1 cellular context compared by ENCODE assay signal in the genomic region with DNA sequence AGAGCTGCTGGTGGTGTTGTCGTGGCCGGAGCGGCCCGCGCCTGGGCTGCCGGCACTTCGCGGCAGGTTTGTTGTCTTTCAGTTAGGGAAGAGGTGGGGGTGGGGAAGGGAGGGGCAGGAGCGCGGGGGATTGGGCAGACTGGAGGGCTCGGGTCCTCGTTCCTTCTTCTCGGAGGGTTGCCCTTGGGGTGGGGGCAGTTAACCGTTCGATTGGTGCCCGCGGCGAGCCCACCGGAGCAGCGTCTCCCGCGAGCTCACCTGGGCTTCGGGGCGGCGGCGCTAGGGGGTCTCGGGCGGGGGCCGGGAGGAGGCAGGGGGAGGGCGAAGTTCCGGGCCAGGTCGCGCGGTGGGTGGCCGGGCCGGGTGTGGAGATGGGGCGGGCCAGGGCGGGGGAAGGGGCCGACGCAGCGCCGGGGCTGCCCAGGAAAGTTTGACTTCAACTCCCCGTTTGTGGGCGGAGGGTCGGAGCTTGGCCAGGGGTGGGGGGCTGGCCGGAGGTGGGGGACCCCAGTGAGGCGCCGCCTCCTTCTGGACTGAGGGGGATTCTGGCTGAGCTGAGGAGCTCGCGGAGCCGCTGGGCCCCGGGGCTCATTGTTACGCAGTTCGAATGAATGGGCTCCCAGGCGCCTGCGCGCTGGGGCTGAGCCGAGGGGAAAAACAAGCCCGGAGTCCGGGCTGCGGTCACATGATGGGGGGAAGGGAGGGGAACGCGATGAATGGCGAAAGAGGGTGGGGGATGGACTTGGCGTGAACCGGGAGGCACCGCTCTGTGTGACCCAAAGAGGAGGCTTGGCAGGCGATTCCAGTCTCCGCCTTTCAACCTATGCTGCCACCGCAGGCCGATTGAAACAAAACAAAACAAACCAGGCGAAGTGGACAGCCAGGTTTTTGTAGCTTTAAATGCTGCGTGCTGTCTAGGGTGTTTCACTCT.
TF ChIP-seq lines count a peak whose summit lies in the region.

No MANE protein-coding gene starts in this region.

TF ChIP-seq in GM12878, 131 proteins besides CTCF, POLR2A, EP300 and RAD21 (continued from another document and continues in another):
- TF ChIP-seq, protein P1, sequence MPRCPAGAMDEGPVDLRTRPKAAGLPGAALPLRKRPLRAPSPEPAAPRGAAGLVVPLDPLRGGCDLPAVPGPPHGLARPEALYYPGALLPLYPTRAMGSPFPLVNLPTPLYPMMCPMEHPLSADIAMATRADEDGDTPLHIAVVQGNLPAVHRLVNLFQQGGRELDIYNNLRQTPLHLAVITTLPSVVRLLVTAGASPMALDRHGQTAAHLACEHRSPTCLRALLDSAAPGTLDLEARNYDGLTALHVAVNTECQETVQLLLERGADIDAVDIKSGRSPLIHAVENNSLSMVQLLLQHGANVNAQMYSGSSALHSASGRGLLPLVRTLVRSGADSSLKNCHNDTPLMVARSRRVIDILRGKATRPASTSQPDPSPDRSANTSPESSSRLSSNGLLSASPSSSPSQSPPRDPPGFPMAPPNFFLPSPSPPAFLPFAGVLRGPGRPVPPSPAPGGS (IDR thresholded peaks at IDR 0.05; ENCODE audit: borderline replicate concordance, insufficient read depth, low read depth, low read length, poor library complexity, severe bottlenecking), result no peak
- TF ChIP-seq KDM1A (IDR thresholded peaks at IDR 0.05; ENCODE audit: borderline replicate concordance), result no peak
- TF ChIP-seq ZNF24 (IDR thresholded peaks at IDR 0.05), result no peak
- TF ChIP-seq BCLAF1 (IDR thresholded peaks at IDR 0.05), result no peak
- TF ChIP-seq BRCA1 (IDR thresholded peaks at IDR 0.05; ENCODE audit: low read depth, low read length), result no peak; the same call in 1 of the 2 replicates
- TF ChIP-seq LARP7 (IDR thresholded peaks at IDR 0.05), result no peak
- TF ChIP-seq ZNF622 (IDR thresholded peaks at IDR 0.05), result no peak
- TF ChIP-seq, protein P2, sequence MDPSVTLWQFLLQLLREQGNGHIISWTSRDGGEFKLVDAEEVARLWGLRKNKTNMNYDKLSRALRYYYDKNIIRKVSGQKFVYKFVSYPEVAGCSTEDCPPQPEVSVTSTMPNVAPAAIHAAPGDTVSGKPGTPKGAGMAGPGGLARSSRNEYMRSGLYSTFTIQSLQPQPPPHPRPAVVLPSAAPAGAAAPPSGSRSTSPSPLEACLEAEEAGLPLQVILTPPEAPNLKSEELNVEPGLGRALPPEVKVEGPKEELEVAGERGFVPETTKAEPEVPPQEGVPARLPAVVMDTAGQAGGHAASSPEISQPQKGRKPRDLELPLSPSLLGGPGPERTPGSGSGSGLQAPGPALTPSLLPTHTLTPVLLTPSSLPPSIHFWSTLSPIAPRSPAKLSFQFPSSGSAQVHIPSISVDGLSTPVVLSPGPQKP (IDR thresholded peaks at IDR 0.05; ENCODE audit: low read depth, low read length), result no peak; the same call in 1 of the 2 replicates
- peak; percentile 70; the same call in 1 of the 2 replicates for TF ChIP-seq POLR2AphosphoS2 (IDR thresholded peaks at IDR 0.05; ENCODE audit: low read depth, low read length)
- no peak for TF ChIP-seq MTA3 (IDR thresholded peaks at IDR 0.05; ENCODE audit: borderline replicate concordance, low read length)
- TF ChIP-seq EED (IDR thresholded peaks at IDR 0.05; ENCODE audit: low read depth), result no peak
- TF ChIP-seq, protein P3, sequence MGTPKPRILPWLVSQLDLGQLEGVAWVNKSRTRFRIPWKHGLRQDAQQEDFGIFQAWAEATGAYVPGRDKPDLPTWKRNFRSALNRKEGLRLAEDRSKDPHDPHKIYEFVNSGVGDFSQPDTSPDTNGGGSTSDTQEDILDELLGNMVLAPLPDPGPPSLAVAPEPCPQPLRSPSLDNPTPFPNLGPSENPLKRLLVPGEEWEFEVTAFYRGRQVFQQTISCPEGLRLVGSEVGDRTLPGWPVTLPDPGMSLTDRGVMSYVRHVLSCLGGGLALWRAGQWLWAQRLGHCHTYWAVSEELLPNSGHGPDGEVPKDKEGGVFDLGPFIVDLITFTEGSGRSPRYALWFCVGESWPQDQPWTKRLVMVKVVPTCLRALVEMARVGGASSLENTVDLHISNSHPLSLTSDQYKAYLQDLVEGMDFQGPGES (IDR thresholded peaks at IDR 0.05), result no peak
- no peak for TF ChIP-seq STAT1 (conservative IDR thresholded peaks at IDR 0.05)
- no peak for TF ChIP-seq RFX5 (IDR thresholded peaks at IDR 0.05; ENCODE audit: low read depth, low read length)
- TF ChIP-seq MEF2B (IDR thresholded peaks at IDR 0.05; ENCODE audit: partially characterized antibody, poor library complexity, severe bottlenecking), result peak; percentile 27
- TF ChIP-seq CEBPZ (IDR thresholded peaks at IDR 0.05; ENCODE audit: low read depth, low read length), result no peak
- TF ChIP-seq SP1 (IDR thresholded peaks at IDR 0.05; ENCODE audit: low read depth, low read length), result peak; percentile 72
- TF ChIP-seq MTA2 (IDR thresholded peaks at IDR 0.05; ENCODE audit: low read depth), result peak; percentile 56
- TF ChIP-seq CBX3 (IDR thresholded peaks at IDR 0.05; ENCODE audit: borderline replicate concordance, low read depth), result no peak
- TF ChIP-seq RAD51 (IDR thresholded peaks at IDR 0.05), result peak; percentile 93
- TF ChIP-seq NR2F1 (conservative IDR thresholded peaks at IDR 0.05), result no peak
- no peak for TF ChIP-seq ZSCAN29 (IDR thresholded peaks at IDR 0.05)
- TF ChIP-seq JUNB (IDR thresholded peaks at IDR 0.05), result no peak
- no peak for TF ChIP-seq SMC3 (IDR thresholded peaks at IDR 0.05; ENCODE audit: borderline replicate concordance, low read length)
- TF ChIP-seq TAF1 (IDR thresholded peaks at IDR 0.05; ENCODE audit: borderline replicate concordance, low read depth, low read length), result peak; percentile 68; the same call in 1 of the 2 replicates
- TF ChIP-seq, protein P4, sequence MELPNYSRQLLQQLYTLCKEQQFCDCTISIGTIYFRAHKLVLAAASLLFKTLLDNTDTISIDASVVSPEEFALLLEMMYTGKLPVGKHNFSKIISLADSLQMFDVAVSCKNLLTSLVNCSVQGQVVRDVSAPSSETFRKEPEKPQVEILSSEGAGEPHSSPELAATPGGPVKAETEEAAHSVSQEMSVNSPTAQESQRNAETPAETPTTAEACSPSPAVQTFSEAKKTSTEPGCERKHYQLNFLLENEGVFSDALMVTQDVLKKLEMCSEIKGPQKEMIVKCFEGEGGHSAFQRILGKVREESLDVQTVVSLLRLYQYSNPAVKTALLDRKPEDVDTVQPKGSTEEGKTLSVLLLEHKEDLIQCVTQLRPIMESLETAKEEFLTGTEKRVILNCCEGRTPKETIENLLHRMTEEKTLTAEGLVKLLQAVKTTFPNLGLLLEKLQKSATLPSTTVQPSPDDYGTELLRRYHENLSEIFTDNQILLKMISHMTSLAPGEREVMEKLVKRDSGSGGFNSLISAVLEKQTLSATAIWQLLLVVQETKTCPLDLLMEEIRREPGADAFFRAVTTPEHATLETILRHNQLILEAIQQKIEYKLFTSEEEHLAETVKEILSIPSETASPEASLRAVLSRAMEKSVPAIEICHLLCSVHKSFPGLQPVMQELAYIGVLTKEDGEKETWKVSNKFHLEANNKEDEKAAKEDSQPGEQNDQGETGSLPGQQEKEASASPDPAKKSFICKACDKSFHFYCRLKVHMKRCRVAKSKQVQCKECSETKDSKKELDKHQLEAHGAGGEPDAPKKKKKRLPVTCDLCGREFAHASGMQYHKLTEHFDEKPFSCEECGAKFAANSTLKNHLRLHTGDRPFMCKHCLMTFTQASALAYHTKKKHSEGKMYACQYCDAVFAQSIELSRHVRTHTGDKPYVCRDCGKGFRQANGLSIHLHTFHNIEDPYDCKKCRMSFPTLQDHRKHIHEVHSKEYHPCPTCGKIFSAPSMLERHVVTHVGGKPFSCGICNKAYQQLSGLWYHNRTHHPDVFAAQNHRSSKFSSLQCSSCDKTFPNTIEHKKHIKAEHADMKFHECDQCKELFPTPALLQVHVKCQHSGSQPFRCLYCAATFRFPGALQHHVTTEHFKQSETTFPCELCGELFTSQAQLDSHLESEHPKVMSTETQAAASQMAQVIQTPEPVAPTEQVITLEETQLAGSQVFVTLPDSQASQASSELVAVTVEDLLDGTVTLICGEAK (IDR thresholded peaks at IDR 0.05; ENCODE audit: borderline replicate concordance), result no peak
- no peak for TF ChIP-seq KLF5 (IDR thresholded peaks at IDR 0.05; ENCODE audit: partially characterized antibody)
- peak; percentile 70 for TF ChIP-seq MLLT1 (IDR thresholded peaks at IDR 0.05)
- TF ChIP-seq GATAD2B (conservative IDR thresholded peaks at IDR 0.05; ENCODE audit: low read depth), result 0 out of 2 replicates have a peak, but pooled peaks have one; percentile 34
- no peak for TF ChIP-seq NR2C1 (IDR thresholded peaks at IDR 0.05)
- TF ChIP-seq MYB (IDR thresholded peaks at IDR 0.05; ENCODE audit: borderline replicate concordance, low read depth, low read length), result no peak
- no peak for TF ChIP-seq NFXL1 (IDR thresholded peaks at IDR 0.05; ENCODE audit: borderline replicate concordance)
- no peak for TF ChIP-seq HDAC6 (IDR thresholded peaks at IDR 0.05; ENCODE audit: unreplicated experiment)
- peak; percentile 65 to 68 for TF ChIP-seq IKZF2 (IDR thresholded peaks at IDR 0.05)
- TF ChIP-seq IRF5 (IDR thresholded peaks at IDR 0.05; ENCODE audit: borderline replicate concordance), result no peak
- no peak for TF ChIP-seq ZNF217 (IDR thresholded peaks at IDR 0.05)
- no peak for TF ChIP-seq CHD4 (IDR thresholded peaks at IDR 0.05)
